Comparison of ENCODE assay signal across 9 cellular contexts in the genomic region with DNA sequence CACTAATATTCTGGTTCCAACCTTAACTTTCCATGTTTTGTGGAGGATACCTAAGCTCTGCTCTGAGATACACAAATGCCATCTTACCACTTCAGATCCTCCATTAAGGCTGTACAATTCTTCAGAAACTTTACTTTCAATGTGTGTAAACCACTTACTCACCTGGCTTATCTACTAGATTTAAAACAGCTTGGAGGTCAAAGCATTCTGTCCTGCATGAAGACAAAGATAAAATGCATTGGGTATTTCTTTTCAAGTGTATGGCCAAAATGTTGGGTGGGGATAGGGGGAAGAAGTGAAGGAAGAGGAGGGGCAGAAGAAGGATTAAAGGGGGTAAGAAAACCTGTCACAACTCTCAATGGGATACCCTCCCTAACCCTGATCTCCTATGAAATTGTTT. TPM values are rescaled to one million over a fixed set of nuclear protein-coding genes. Genes with fewer than 3 reads are reported as not detected.
DNase-seq lines count a peak whose midpoint lies in the region; ATAC-seq lines count a peak whose summit lies in the region.
"Had no signal": no experiment of that assay in that cellular context is flagged by ENCODE, and none has a peak within 500 bp of the region (broad histone marks: within the 10 kb centered on the region; RNA-seq: fewer than 3 reads in every experiment).

No MANE protein-coding gene starts in this region.

- DNase-seq in NCI-H2107 treated with DMSO at 0.1 percent for 48 hours (lab: John Stamatoyannopoulos, UW; ENCODE audit: unreplicated experiment) (peak; percentile 60), NCI-H2107 (lab: John Stamatoyannopoulos, UW) (no peak), immature natural killer cell (no peak), NCI-H1092 (lab: John Stamatoyannopoulos, UW) (no peak)
- DNase-seq in activated CD4-positive, alpha-beta T cell treated with anti-CD3 and anti-CD28 coated beads for 4 hours = no peak
- DNase-seq: 8988T had no signal

- H3K4me1 Mint-ChIP-seq in activated naive CD8-positive, alpha-beta T cell (ENCODE audit: low read depth) = peaks cover 26% of the 10 kb centered on the region
- peaks cover 23 to 31% of the 10 kb centered on the region in 2 donors for H3K4me1 Mint-ChIP-seq in immature natural killer cell

- peak overlapping the region; percentile 75 for H3K27ac Mint-ChIP-seq in activated naive CD8-positive, alpha-beta T cell
- H3K27ac Mint-ChIP-seq in immature natural killer cell = peak overlapping the region; percentile 88 to 99 (median 98)

- peak overlapping the region; percentile 97 for H3K27ac ChIP-seq in stomach smooth muscle (ENCODE audit: low read length)

- no peak for ATAC-seq in HG03095 (IDR thresholded peaks at IDR 0.05; ENCODE audit: unreplicated experiment)

- peak overlapping the region; percentile 97 to 98 for H3K9ac ChIP-seq in stomach smooth muscle (ENCODE audit: low read length in 2 of 2)

- peak overlapping the region; percentile 95 for H3K4me3 Mint-ChIP-seq in activated naive CD8-positive, alpha-beta T cell
- H3K4me3 Mint-ChIP-seq in immature natural killer cell = peak overlapping the region; percentile 82 to 99 (median 94)

- peaks cover 10% of the 10 kb centered on the region for H3K36me3 Mint-ChIP-seq in activated naive CD8-positive, alpha-beta T cell
- H3K36me3 Mint-ChIP-seq in immature natural killer cell = peaks cover 3 to 17% (median 13%) of the 10 kb centered on the region in 3 donors

- H3K4me3 ChIP-seq in stomach smooth muscle (ENCODE audit: low read length in 2 of 2) = peak overlapping the region; percentile 90 to 93

- H3K4me1 ChIP-seq in stomach smooth muscle (ENCODE audit: control insufficient read depth, insufficient read depth, low read length) = peaks cover 12% of the 10 kb centered on the region

- peaks cover 4 to 7% of the 10 kb centered on the region in 2 donors for H3K36me3 ChIP-seq in stomach smooth muscle (ENCODE audit: control insufficient read depth in 2 of 2, insufficient read depth in 2 of 2, low read length in 2 of 2)

- H3K27me3 ChIP-seq in stomach smooth muscle (ENCODE audit: control insufficient read depth in 1 of 2, insufficient read depth in 2 of 2, low read length in 2 of 2) = no peaks in the 10 kb centered on the region

- no peaks in the 10 kb centered on the region for H3K27me3 Mint-ChIP-seq in activated naive CD8-positive, alpha-beta T cell
- H3K27me3 Mint-ChIP-seq in immature natural killer cell (ENCODE audit: low read depth in 3 of 3) = peaks cover 3 to 8% (median 8%) of the 10 kb centered on the region in 3 donors

- no peaks in the 10 kb centered on the region for H3K9me3 ChIP-seq in stomach smooth muscle (ENCODE audit: control insufficient read depth in 2 of 2, low read length in 2 of 2)

- no peaks in the 10 kb centered on the region for H3K9me3 Mint-ChIP-seq in activated naive CD8-positive, alpha-beta T cell (ENCODE audit: low read depth)
- H3K9me3 Mint-ChIP-seq in immature natural killer cell = no peaks in the 10 kb centered on the region

RNA-seq across cellular contexts. Expression of gene GOLGA1, which starts 0.9 kb away (rescaled TPM):
- 1 to 10 TPM in 2 of 3 donors, under 1 TPM in 1; 0.93 to 8.3 (median 5.3) TPM for polyA plus RNA-seq in immature natural killer cell
